In genomic region chr15:51749307-51749706, GRCh38 we compare ENCODE assay signal across 20 cellular contexts. TPM values are rescaled to one million over a fixed set of nuclear protein-coding genes. Genes with fewer than 3 reads are reported as not detected.
A peak's percentile ranks its signal among the peaks of the same experiment; 100 is the strongest.
DNase-seq lines count a peak whose midpoint lies in the region; ATAC-seq and TF ChIP-seq lines count a peak whose summit lies in the region.
"Had no signal": no experiment of that assay in that cellular context is flagged by ENCODE, and none has a peak within 500 bp of the region (broad histone marks: within the 10 kb centered on the region; RNA-seq: fewer than 3 reads in every experiment).

No MANE protein-coding gene starts in this region.

- 89% methylated on average over 5 of the region's 5 CpGs for WGBS in esophagus muscularis mucosa

- no peaks in the 10 kb centered on the region for H3K36me3 ChIP-seq in OCI-LY1 (ENCODE audit: insufficient read depth, low read length)
- H3K36me3 ChIP-seq in esophagus muscularis mucosa: no peaks in the 10 kb centered on the region
- no peaks in the 10 kb centered on the region for H3K36me3 ChIP-seq in PC-9 (ENCODE audit: low read depth)
- H3K36me3 ChIP-seq: BLaER1 had no signal

- H3K36me3 Mint-ChIP-seq in activated CD8-positive, alpha-beta T cell treated with anti-CD3 and anti-CD28 coated beads, Interleukin-2, amount 10 ng/mL, durations not matched to agents 7 days and 5 days (ENCODE audit: low read depth): peaks cover 13% of the 10 kb centered on the region
- no peaks in the 10 kb centered on the region for H3K36me3 Mint-ChIP-seq in activated CD8-positive, alpha-beta T cell treated with anti-CD3 and anti-CD28 coated beads for 36 hours (ENCODE audit: low read depth)
- H3K36me3 Mint-ChIP-seq: CD14-positive monocyte; CD8-positive, alpha-beta T cell had no signal

- peaks cover 33% of the 10 kb centered on the region for H3K27me3 Mint-ChIP-seq in activated CD8-positive, alpha-beta T cell treated with anti-CD3 and anti-CD28 coated beads, Interleukin-2, amount 10 ng/mL, durations not matched to agents 7 days and 5 days (ENCODE audit: low read depth)
- H3K27me3 Mint-ChIP-seq in activated CD8-positive, alpha-beta T cell treated with anti-CD3 and anti-CD28 coated beads for 36 hours: peaks cover 8% of the 10 kb centered on the region

- H3K4me3 Mint-ChIP-seq in activated CD8-positive, alpha-beta T cell treated with anti-CD3 and anti-CD28 coated beads, Interleukin-2, amount 10 ng/mL, durations not matched to agents 7 days and 5 days: no peak overlapping the region
- no peak overlapping the region for H3K4me3 Mint-ChIP-seq in activated CD8-positive, alpha-beta T cell treated with anti-CD3 and anti-CD28 coated beads for 36 hours
- H3K4me3 Mint-ChIP-seq: CD8-positive, alpha-beta T cell; GM23338 had no signal

- TF ChIP-seq EP300 in esophagus muscularis mucosa (IDR thresholded peaks at IDR 0.05): no peak

- H3K9me3 ChIP-seq in OCI-LY1 (ENCODE audit: low read length): no peaks in the 10 kb centered on the region
- no peaks in the 10 kb centered on the region for H3K9me3 ChIP-seq in esophagus muscularis mucosa
- H3K9me3 ChIP-seq in PC-9 (ENCODE audit: insufficient read depth, low read depth): no peaks in the 10 kb centered on the region
- H3K9me3 ChIP-seq: BLaER1 had no signal

- H3K4me3 ChIP-seq in OCI-LY1 (ENCODE audit: low read depth, low read length, poor library complexity, severe bottlenecking): no peak overlapping the region
- no peak overlapping the region for H3K4me3 ChIP-seq in esophagus muscularis mucosa
- no peak overlapping the region for H3K4me3 ChIP-seq in PC-9
- H3K4me3 ChIP-seq: BLaER1, GM12878, GM23338 had no signal

- no peak for ATAC-seq in activated CD8-positive, alpha-beta T cell treated with anti-CD3 and anti-CD28 coated beads, Interleukin-2, amount 10 ng/mL, durations not matched to agents 7 days and 5 days
- no peak for ATAC-seq in activated CD8-positive, alpha-beta T cell treated with anti-CD3 and anti-CD28 coated beads for 36 hours
- ATAC-seq: CD8-positive, alpha-beta T cell; GM12878; GM23338 had no signal

- peaks cover 30% of the 10 kb centered on the region for H3K4me1 Mint-ChIP-seq in activated CD8-positive, alpha-beta T cell treated with anti-CD3 and anti-CD28 coated beads, Interleukin-2, amount 10 ng/mL, durations not matched to agents 7 days and 5 days (ENCODE audit: low read depth)
- peaks cover 21% of the 10 kb centered on the region for H3K4me1 Mint-ChIP-seq in activated CD8-positive, alpha-beta T cell treated with anti-CD3 and anti-CD28 coated beads for 36 hours (ENCODE audit: low read depth)

- POLR2A ChIA-PET in activated CD8-positive, alpha-beta T cell treated with anti-CD3 and anti-CD28 coated beads, Interleukin-2, amount 10 ng/mL, durations not matched to agents 7 days and 5 days (lab: Charles Lee): interaction anchor here (1.3 kb wide), 1 partner anchor 13 kb away, joined by 3 read pairs; no protein-coding TSS in a partner anchor
- POLR2A ChIA-PET in activated CD8-positive, alpha-beta T cell treated with anti-CD3 and anti-CD28 coated beads for 36 hours (lab: Charles Lee): interaction anchor here (1.4 kb wide), 1 partner anchor 13 kb away, joined by 3 read pairs; no protein-coding TSS in a partner anchor
- POLR2A ChIA-PET in PC-9 (lab: Charles Lee; ENCODE audit: unreplicated experiment): no interaction called here

- no peaks in the 10 kb centered on the region for H3K79me2 ChIP-seq in OCI-LY1 (ENCODE audit: insufficient read depth, low read length)
- H3K79me2 ChIP-seq in PC-9 (ENCODE audit: low read depth): no peaks in the 10 kb centered on the region

- H3F3A ChIP-seq in OCI-LY1 (ENCODE audit: insufficient read depth, low read length) (no peaks in the 10 kb centered on the region), PC-9 (ENCODE audit: insufficient read depth, low read depth) (no peaks in the 10 kb centered on the region)

- peak overlapping the region; percentile 75; the same call in 1 of the 2 replicates for H3K4me2 ChIP-seq in OCI-LY1 (ENCODE audit: low read length)
- H3K4me2 ChIP-seq in PC-9: no peak overlapping the region
- H3K4me2 ChIP-seq: BLaER1, GM23338 had no signal

- H3K9ac ChIP-seq in OCI-LY1 (ENCODE audit: low read length): no peak overlapping the region
- H3K9ac ChIP-seq: BLaER1 had no signal

- BruUV-seq in PC-9 (replicated peaks; lab: Mats Ljungman, UMichigan): no TSS peak

- no peak overlapping the region for H3K27ac Mint-ChIP-seq in activated CD8-positive, alpha-beta T cell treated with anti-CD3 and anti-CD28 coated beads, Interleukin-2, amount 10 ng/mL, durations not matched to agents 7 days and 5 days
- H3K27ac Mint-ChIP-seq in activated CD8-positive, alpha-beta T cell treated with anti-CD3 and anti-CD28 coated beads for 36 hours: no peak overlapping the region
- H3K27ac Mint-ChIP-seq: CD14-positive monocyte; CD8-positive, alpha-beta T cell; GM23338 had no signal

- CTCF ChIA-PET in activated CD8-positive, alpha-beta T cell treated with anti-CD3 and anti-CD28 coated beads, Interleukin-2, amount 10 ng/mL, durations not matched to agents 7 days and 5 days (lab: Charles Lee): interaction anchor here (1.1 to 2.9 kb wide), 4 partner anchors 9 to 99 kb away, joined by 3 to 19 read pairs (median 4); no protein-coding TSS in a partner anchor
- CTCF ChIA-PET in activated CD8-positive, alpha-beta T cell treated with anti-CD3 and anti-CD28 coated beads for 36 hours (lab: Charles Lee): interaction anchor here (1.3 to 2.3 kb wide), 3 partner anchors 8 to 27 kb away, joined by 5 to 10 read pairs (median 5); partner anchors contain the start of gene LYSMD2
- CTCF ChIA-PET in PC-9 (lab: Charles Lee): no interaction called here

- TF ChIP-seq POLR2A in esophagus muscularis mucosa (IDR thresholded peaks at IDR 0.05; ENCODE audit: low read depth): no peak

- intact Hi-C loops in activated CD8-positive, alpha-beta T cell treated with anti-CD3 and anti-CD28 coated beads for 36 hours (cut with micrococcal nuclease): no loop called here
- intact Hi-C loops in esophagus muscularis mucosa (cut with DNase I) (no loop called here), PC-9 (cut with micrococcal nuclease; ENCODE audit: unreplicated experiment) (no loop called here)

- H3K9me2 ChIP-seq in OCI-LY1 (ENCODE audit: low read depth, low read length) (no peaks in the 10 kb centered on the region), PC-9 (ENCODE audit: insufficient read depth) (no peaks in the 10 kb centered on the region)

- no peak for TF ChIP-seq CTCF in activated CD8-positive, alpha-beta T cell treated with anti-CD3 and anti-CD28 coated beads for 36 hours (IDR thresholded peaks at IDR 0.05)
- TF ChIP-seq CTCF in OCI-LY1 (IDR thresholded peaks at IDR 0.05; ENCODE audit: low read length): no peak
- no peak for TF ChIP-seq CTCF in esophagus muscularis mucosa (IDR thresholded peaks at IDR 0.05)
- TF ChIP-seq CTCF in PC-9 (conservative IDR thresholded peaks at IDR 0.05): no peak

- H3K27ac ChIP-seq in OCI-LY1 (ENCODE audit: low read depth, low read length, poor library complexity, severe bottlenecking) (peak overlapping the region; percentile 69), esophagus muscularis mucosa (replicated peaks in 1 of 4) (no peak overlapping the region), PC-9 (no peak overlapping the region)
- H3K27ac ChIP-seq: 22Rv1, BLaER1 had no signal

- H3K4me1 ChIP-seq in OCI-LY1 (ENCODE audit: insufficient read depth, low read length, severe bottlenecking) (peaks cover 24% of the 10 kb centered on the region), esophagus muscularis mucosa (peaks cover 14 to 20% (median 18%) of the 10 kb centered on the region in 4 donors), PC-9 (replicated peaks; ENCODE audit: insufficient read depth) (no peaks in the 10 kb centered on the region)

- H4K20me1 ChIP-seq in OCI-LY1 (ENCODE audit: insufficient read depth, low read length) (no peaks in the 10 kb centered on the region), PC-9 (ENCODE audit: insufficient read depth) (no peaks in the 10 kb centered on the region)

- H3K9me3 Mint-ChIP-seq in activated CD8-positive, alpha-beta T cell treated with anti-CD3 and anti-CD28 coated beads, Interleukin-2, amount 10 ng/mL, durations not matched to agents 7 days and 5 days (ENCODE audit: insufficient read depth): no peaks in the 10 kb centered on the region
- H3K9me3 Mint-ChIP-seq in activated CD8-positive, alpha-beta T cell treated with anti-CD3 and anti-CD28 coated beads for 36 hours: no peaks in the 10 kb centered on the region
- H3K9me3 Mint-ChIP-seq: CD8-positive, alpha-beta T cell; GM23338 had no signal

- H3K27me3 ChIP-seq in OCI-LY1 (ENCODE audit: insufficient read depth, low read length) (0 out of 2 replicates have a peak, but pooled peaks cover 11% of the 10 kb centered on the region), esophagus muscularis mucosa (no peaks in the 10 kb centered on the region), PC-9 (ENCODE audit: insufficient read depth, low read depth) (peaks cover 8% of the 10 kb centered on the region; the same call in 1 of the 2 replicates)
- H3K27me3 ChIP-seq: BLaER1 had no signal

- H2AFZ ChIP-seq in OCI-LY1 (ENCODE audit: low read length): no peak overlapping the region
- H2AFZ ChIP-seq in PC-9: no peak overlapping the region
- H2AFZ ChIP-seq: GM23338 had no signal

- peak; percentile 17 for DNase-seq in activated CD8-positive, alpha-beta T cell treated with anti-CD3 and anti-CD28 coated beads, Interleukin-2, amount 10 ng/mL, durations not matched to agents 7 days and 5 days
- no peak for DNase-seq in activated CD8-positive, alpha-beta T cell treated with anti-CD3 and anti-CD28 coated beads for 36 hours
- DNase-seq in esophagus muscularis mucosa (ENCODE audit: extremely low spot score): peak; percentile 10
- DNase-seq in stimulated activated naive CD4-positive, alpha-beta T cell treated with Interleukin-2 at 50 U/mL for 16 hours (lab: John Stamatoyannopoulos, UW): no peak
- no peak for DNase-seq in NCI-H187 (lab: John Stamatoyannopoulos, UW)
- DNase-seq in PC-9: no peak
- DNase-seq: Calu3; CD8-positive, alpha-beta T cell; DMS79 treated with DMSO at 0.1 percent for 48 hours; EL; HCEC 1CT; IMR-90; KBM-7 had no signal

RNA-seq across cellular contexts. Expression of gene TMOD2, which starts 2.1 kb away (rescaled TPM):
- total RNA-seq in activated CD8-positive, alpha-beta T cell treated with anti-CD3 and anti-CD28 coated beads, Interleukin-2, amount 10 ng/mL, durations not matched to agents 7 days and 5 days: 10 to 100 TPM; 12.0 to 12.5 TPM
- total RNA-seq in activated CD8-positive, alpha-beta T cell treated with anti-CD3 and anti-CD28 coated beads for 36 hours: 1 to 10 TPM; 4.8 to 7.0 TPM
- total RNA-seq in esophagus muscularis mucosa (10 to 100 TPM; 14.6 to 24.9 (median 19.5) TPM), PC-9 (2021) (2.7 and 4.2 TPM in 2 replicates)

RNA-seq across cellular contexts. Expression of gene LYSMD2, which starts 11.9 kb away (rescaled TPM):
- 10 to 100 TPM; 20.6 to 21.9 TPM for total RNA-seq in activated CD8-positive, alpha-beta T cell treated with anti-CD3 and anti-CD28 coated beads, Interleukin-2, amount 10 ng/mL, durations not matched to agents 7 days and 5 days
- 10 to 100 TPM; 18.5 to 19.0 TPM for total RNA-seq in activated CD8-positive, alpha-beta T cell treated with anti-CD3 and anti-CD28 coated beads for 36 hours
- total RNA-seq in esophagus muscularis mucosa (10 to 100 TPM in 3 of 4 donors, 1 to 10 TPM in 1; 10.0 to 14.1 (median 12.9) TPM), PC-9 (2021) (9.7 and 11.1 TPM in 2 replicates)
- total RNA-seq: G401 had no signal

Comparison
In these comparisons a context has a peak if more than half of its experiments do, and no peak if none do; other contexts are left out.
1. DNase-seq: peak in activated CD8-positive, alpha-beta T cell treated with anti-CD3 and anti-CD28 coated beads, Interleukin-2, amount 10 ng/mL, durations not matched to agents 7 days and 5 days (single experiment) and esophagus muscularis mucosa (single experiment); none in activated CD8-positive, alpha-beta T cell treated with anti-CD3 and anti-CD28 coated beads for 36 hours (single experiment), stimulated activated naive CD4-positive, alpha-beta T cell treated with Interleukin-2 at 50 U/mL for 16 hours (single experiment), NCI-H187 (0 of 2) and PC-9 (0 of 2).